2 cellular contexts compared by ENCODE assay signal in the genomic region with DNA sequence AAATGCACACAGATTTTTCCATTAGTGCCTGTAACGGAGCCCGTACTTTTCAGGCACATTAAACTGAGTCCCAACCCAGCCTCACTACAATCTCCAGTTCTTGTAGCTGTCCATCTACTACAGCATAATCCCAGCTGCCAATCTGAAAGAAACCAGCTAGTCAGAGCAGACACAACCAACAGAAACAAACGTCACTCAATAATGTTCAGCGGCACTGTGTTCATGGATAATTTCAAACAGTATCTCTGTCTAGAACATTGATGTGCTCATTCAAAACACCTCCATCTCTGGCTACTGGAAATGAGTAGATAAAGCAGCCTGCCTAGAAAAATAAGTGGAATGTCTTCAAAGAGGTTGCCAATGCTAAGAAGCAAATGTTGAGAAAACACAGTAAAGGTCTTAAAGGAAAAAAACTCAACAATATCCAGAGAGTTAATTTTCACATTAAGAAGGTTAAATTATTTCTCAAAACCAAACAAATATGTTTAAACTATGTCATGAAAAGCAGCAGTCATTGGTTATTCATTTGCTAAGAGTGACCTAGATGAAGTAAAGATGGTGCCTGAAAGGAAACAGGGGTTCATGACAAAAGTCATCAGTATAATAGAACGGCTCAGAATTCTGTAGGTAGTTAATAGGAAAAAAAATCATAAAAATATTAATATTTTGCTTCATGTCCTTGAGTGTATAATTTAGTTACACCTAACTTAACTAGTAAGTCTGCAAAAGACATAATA.
TF ChIP-seq lines count a peak whose summit lies in the region.

No MANE protein-coding gene starts in this region.

TF ChIP-seq in A549, 52 proteins besides CTCF, POLR2A, EP300 and RAD21:
- no peak for TF ChIP-seq HOXB13 (CRISPR knock-in tag; IDR thresholded peaks at IDR 0.05; ENCODE audit: low read depth)
- TF ChIP-seq, protein P1, sequence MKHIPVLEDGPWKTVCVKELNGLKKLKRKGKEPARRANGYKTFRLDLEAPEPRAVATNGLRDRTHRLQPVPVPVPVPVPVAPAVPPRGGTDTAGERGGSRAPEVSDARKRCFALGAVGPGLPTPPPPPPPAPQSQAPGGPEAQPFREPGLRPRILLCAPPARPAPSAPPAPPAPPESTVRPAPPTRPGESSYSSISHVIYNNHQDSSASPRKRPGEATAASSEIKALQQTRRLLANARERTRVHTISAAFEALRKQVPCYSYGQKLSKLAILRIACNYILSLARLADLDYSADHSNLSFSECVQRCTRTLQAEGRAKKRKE (CRISPR knock-in tag; IDR thresholded peaks at IDR 0.05; ENCODE audit: low read depth) = no peak
- no peak for TF ChIP-seq CBX8 (IDR thresholded peaks at IDR 0.05)
- TF ChIP-seq, protein P2, sequence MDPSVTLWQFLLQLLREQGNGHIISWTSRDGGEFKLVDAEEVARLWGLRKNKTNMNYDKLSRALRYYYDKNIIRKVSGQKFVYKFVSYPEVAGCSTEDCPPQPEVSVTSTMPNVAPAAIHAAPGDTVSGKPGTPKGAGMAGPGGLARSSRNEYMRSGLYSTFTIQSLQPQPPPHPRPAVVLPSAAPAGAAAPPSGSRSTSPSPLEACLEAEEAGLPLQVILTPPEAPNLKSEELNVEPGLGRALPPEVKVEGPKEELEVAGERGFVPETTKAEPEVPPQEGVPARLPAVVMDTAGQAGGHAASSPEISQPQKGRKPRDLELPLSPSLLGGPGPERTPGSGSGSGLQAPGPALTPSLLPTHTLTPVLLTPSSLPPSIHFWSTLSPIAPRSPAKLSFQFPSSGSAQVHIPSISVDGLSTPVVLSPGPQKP (IDR thresholded peaks at IDR 0.05; ENCODE audit: low read depth, low read length) = no peak
- TF ChIP-seq PHF8 (IDR thresholded peaks at IDR 0.05; ENCODE audit: borderline replicate concordance, low read depth) = no peak

TF ChIP-seq in IMR-90, 13 proteins besides CTCF, POLR2A, EP300 and RAD21:
- TF ChIP-seq RFX5 (IDR thresholded peaks at IDR 0.05; ENCODE audit: low read depth, low read length) = no peak
- TF ChIP-seq CHD1 (IDR thresholded peaks at IDR 0.05; ENCODE audit: low read depth, low read length) = no peak
- TF ChIP-seq, protein P3, sequence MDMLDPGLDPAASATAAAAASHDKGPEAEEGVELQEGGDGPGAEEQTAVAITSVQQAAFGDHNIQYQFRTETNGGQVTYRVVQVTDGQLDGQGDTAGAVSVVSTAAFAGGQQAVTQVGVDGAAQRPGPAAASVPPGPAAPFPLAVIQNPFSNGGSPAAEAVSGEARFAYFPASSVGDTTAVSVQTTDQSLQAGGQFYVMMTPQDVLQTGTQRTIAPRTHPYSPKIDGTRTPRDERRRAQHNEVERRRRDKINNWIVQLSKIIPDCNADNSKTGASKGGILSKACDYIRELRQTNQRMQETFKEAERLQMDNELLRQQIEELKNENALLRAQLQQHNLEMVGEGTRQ (IDR thresholded peaks at IDR 0.05; ENCODE audit: low read depth, low read length) = no peak
- TF ChIP-seq, protein P2 (IDR thresholded peaks at IDR 0.05; ENCODE audit: borderline replicate concordance, low read depth, low read length) = no peak
- TF ChIP-seq MAZ (IDR thresholded peaks at IDR 0.05; ENCODE audit: borderline replicate concordance, low read depth, low read length) = no peak
- no peak for TF ChIP-seq MXI1 (IDR thresholded peaks at IDR 0.05; ENCODE audit: borderline replicate concordance, low read depth, low read length)
- no peak for TF ChIP-seq MAFK (IDR thresholded peaks at IDR 0.05; ENCODE audit: low read depth, low read length)
- TF ChIP-seq CEBPB (IDR thresholded peaks at IDR 0.05; ENCODE audit: low read depth, low read length) = no peak
- TF ChIP-seq SMC3 (IDR thresholded peaks at IDR 0.05; ENCODE audit: low read depth, low read length) = no peak
- no peak for TF ChIP-seq BHLHE40 (IDR thresholded peaks at IDR 0.05; ENCODE audit: low read depth, low read length)
- TF ChIP-seq FOS (IDR thresholded peaks at IDR 0.05; ENCODE audit: low read depth, low read length) = no peak
